Comparison of ENCODE assay signal across 21 cellular contexts in genomic region chr16:4070936-4071335, GRCh38.
"Had no signal": no experiment of that assay in that cellular context is flagged by ENCODE, and none has a peak within 500 bp of the region (broad histone marks: within the 10 kb centered on the region; RNA-seq: fewer than 3 reads in every experiment).

No MANE protein-coding gene starts in this region.

- ATAC-seq: foreskin keratinocyte, gastroesophageal sphincter, heart left ventricle, left colon, left lobe of liver, left ventricle myocardium superior, lower lobe of right lung had no signal

- H3K27ac ChIP-seq: coronary artery, dorsolateral prefrontal cortex, esophagus muscularis mucosa, foreskin keratinocyte, gastroesophageal sphincter, heart left ventricle, hepatocyte, lower lobe of right lung had no signal

- H3K4me1 ChIP-seq: esophagus muscularis mucosa, foreskin keratinocyte had no signal

- H3K27me3 ChIP-seq: dorsolateral prefrontal cortex, esophagus muscularis mucosa, foreskin keratinocyte, gastroesophageal sphincter, heart left ventricle, hepatocyte had no signal

- H3K36me3 ChIP-seq: esophagus muscularis mucosa, heart left ventricle, lower lobe of right lung had no signal

- DNase-seq: dermis blood vessel endothelial cell; dorsolateral prefrontal cortex; effector CD4-positive, alpha-beta T cell; effector memory CD4-positive, alpha-beta T cell; foreskin keratinocyte; heart left ventricle; hypothalamus; immature natural killer cell; islet precursor cell; kidney; kidney glomerular epithelial cell; left colon; left ventricle myocardium superior; lower lobe of right lung; mesenchymal stem cell; midbrain had no signal

- H3K9me3 ChIP-seq: esophagus muscularis mucosa, gastroesophageal sphincter, heart left ventricle, lower lobe of right lung had no signal

- H3K4me3 ChIP-seq: coronary artery, dorsolateral prefrontal cortex, esophagus muscularis mucosa, gastroesophageal sphincter, heart left ventricle, hepatocyte, lower lobe of right lung had no signal
